Comparison of ENCODE assay signal across 8 cellular contexts in the genomic region with DNA sequence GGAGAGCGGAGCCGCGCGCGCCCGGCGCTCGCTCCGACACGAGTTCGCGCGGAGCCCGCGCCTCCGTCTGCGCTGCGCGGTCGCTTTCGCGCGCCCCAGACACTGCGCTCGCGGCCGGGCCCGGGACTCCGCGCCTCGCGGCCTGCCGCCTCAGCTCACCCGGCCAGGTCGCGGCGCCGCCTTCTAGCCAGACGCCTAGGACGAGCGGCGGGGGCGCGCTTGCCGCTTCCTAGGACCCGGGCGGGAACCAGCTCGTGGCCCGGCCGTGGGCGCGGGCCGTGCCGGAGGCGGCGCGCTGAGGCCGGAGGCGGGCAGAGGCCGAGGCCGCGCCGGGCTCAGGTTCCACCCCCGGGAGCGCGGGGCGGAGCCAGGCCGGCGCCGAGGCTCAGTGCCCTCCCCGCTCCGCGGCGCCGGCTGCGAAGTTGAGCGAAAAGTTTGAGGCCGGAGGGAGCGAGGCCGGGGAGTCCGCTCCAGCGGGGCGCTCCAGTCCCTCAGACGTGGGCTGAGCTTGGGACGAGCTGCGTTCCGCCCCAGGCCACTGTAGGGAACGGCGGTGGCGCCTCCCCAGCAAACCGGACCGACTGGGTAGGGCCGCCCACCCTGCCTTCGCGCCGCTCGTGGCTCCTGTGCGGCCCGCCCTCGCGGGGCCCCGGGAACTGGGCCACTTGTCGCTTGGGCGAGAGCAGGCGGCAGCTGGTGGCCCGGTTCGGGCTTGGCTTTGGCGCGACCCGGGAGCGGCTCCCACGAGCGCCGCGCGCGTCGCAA. TPM values are rescaled to one million over a fixed set of nuclear protein-coding genes. Genes with fewer than 3 reads are reported as not detected.
A peak's percentile ranks its signal among the peaks of the same experiment; 100 is the strongest.
DNase-seq lines count a peak whose midpoint lies in the region; ATAC-seq and TF ChIP-seq lines count a peak whose summit lies in the region.

TSS of gene SPHK1 (plus strand) at position 388 of the 765 bp plus-strand sequence. CDS start 1,036 bp downstream, outside the sequence.

- H3K9me3 Mint-ChIP-seq in activated naive CD8-positive, alpha-beta T cell treated with anti-CD3 and anti-CD28 coated beads, Interleukin-2, amount 50 U/mL, for 24 hours, result no peaks in the 10 kb centered on the region

- intact Hi-C loops in cardiac septum (cut with DNase I), result loop anchor here (1.0 to 2.0 kb wide), 2 partner anchors 14 to 30 kb away; no protein-coding TSS in a partner anchor

- H3K27ac ChIP-seq in SJSA1, result peak within 1 kb of the TSS; percentile 93

- H3K27me3 Mint-ChIP-seq in activated naive CD8-positive, alpha-beta T cell treated with anti-CD3 and anti-CD28 coated beads, Interleukin-2, amount 50 U/mL, for 24 hours, result peaks cover 2% of the 10 kb centered on the region

- H3K27ac Mint-ChIP-seq in activated naive CD8-positive, alpha-beta T cell treated with anti-CD3 and anti-CD28 coated beads, Interleukin-2, amount 50 U/mL, for 24 hours, result peak within 1 kb of the TSS; percentile 85

- peaks cover 2% of the 10 kb centered on the region for H3K36me3 Mint-ChIP-seq in activated naive CD8-positive, alpha-beta T cell treated with anti-CD3 and anti-CD28 coated beads, Interleukin-2, amount 50 U/mL, for 24 hours (ENCODE audit: low read depth)

- H3K36me3 ChIP-seq in SJSA1, result peaks cover 58% of the 10 kb centered on the region

- ATAC-seq in GM19035 (IDR thresholded peaks at IDR 0.05; ENCODE audit: unreplicated experiment) (peak; percentile 67), HG03521 (IDR thresholded peaks at IDR 0.05; ENCODE audit: unreplicated experiment) (peak; percentile 57), GM18870 (IDR thresholded peaks at IDR 0.05; ENCODE audit: unreplicated experiment) (no peak)
- peak; percentile 68 for ATAC-seq in activated naive CD8-positive, alpha-beta T cell treated with anti-CD3 and anti-CD28 coated beads, Interleukin-2, amount 50 U/mL, for 24 hours

- H3K27me3 ChIP-seq in SJSA1 (replicated peaks), result no peaks in the 10 kb centered on the region

- peaks cover 3% of the 10 kb centered on the region; the same call in 1 of the 2 replicates for H3K9me3 ChIP-seq in SJSA1 (replicated peaks)

- H3K4me1 Mint-ChIP-seq in activated naive CD8-positive, alpha-beta T cell treated with anti-CD3 and anti-CD28 coated beads, Interleukin-2, amount 50 U/mL, for 24 hours, result peaks cover 15% of the 10 kb centered on the region

- H3K4me3 Mint-ChIP-seq in activated naive CD8-positive, alpha-beta T cell treated with anti-CD3 and anti-CD28 coated beads, Interleukin-2, amount 50 U/mL, for 24 hours, result peak within 1 kb of the TSS; percentile 85

- H3K4me1 ChIP-seq in SJSA1 (replicated peaks), result peaks cover 76% of the 10 kb centered on the region

- no peak for TF ChIP-seq CTCF in AG10803 (conservative IDR thresholded peaks at IDR 0.05; ENCODE audit: low read length)

- H3K4me3 ChIP-seq in AG10803 (ENCODE audit: low read length) (peak within 1 kb of the TSS; percentile 74), SJSA1 (peak within 1 kb of the TSS; percentile 90)

- DNase-seq in AG10803 (ENCODE audit: low read depth), result peak; percentile 86
- DNase-seq in SJSA1 (ENCODE audit: low read depth in 1 of 2, low spot score in 2 of 2), result peak; percentile 88 to 91
- DNase-seq in activated naive CD8-positive, alpha-beta T cell treated with anti-CD3 and anti-CD28 coated beads, Interleukin-2, amount 50 U/mL, for 24 hours, result peak; percentile 80
- DNase-seq in cardiac septum (ENCODE audit: low spot score), result peak; percentile 90
- no peak for DNase-seq in pulmonary artery endothelial cell (ENCODE audit: low read depth, low spot score)

RNA-seq across cellular contexts. Expression of gene SPHK1, which starts in this region (rescaled TPM):
- total RNA-seq in SJSA1 (2014; rRNA removed; shearing (Covaris generic)), result 135 and 173 TPM in 2 replicates
- total RNA-seq in cardiac septum (11.0 TPM), pulmonary artery endothelial cell (120 and 180 TPM in 2 replicates)

Comparison
In these comparisons a context has a peak if more than half of its experiments do, and no peak if none do; other contexts are left out.
1. RNA of gene SPHK1 (total RNA-seq): 120 to 180 TPM in pulmonary artery endothelial cell and 135 to 173 TPM in SJSA1; 11.0 TPM in cardiac septum (single experiment); every median in the first group is over 10 times any median in the second.